11 cellular contexts compared by ENCODE assay signal in genomic region chr2:94839224-94839623, GRCh38. TPM values are rescaled to one million over a fixed set of nuclear protein-coding genes. Genes with fewer than 3 reads are reported as not detected.
"Had no signal": no experiment of that assay in that cellular context is flagged by ENCODE, and none has a peak within 500 bp of the region (broad histone marks: within the 10 kb centered on the region; RNA-seq: fewer than 3 reads in every experiment).

No MANE protein-coding gene starts in this region.

RNA-seq across cellular contexts. Expression of gene TEKT4, which starts 32.0 kb away (rescaled TPM):
- total RNA-seq: stomach, subcutaneous adipose tissue, suprapubic skin, temporal lobe, thoracic aorta, tibial nerve, transverse colon, upper lobe of right lung, ureter, urinary bladder, vagina had no signal
- polyA plus RNA-seq: stomach, urinary bladder had no signal
